ENCODE assay signal across 1 cellular context in the genomic region with DNA sequence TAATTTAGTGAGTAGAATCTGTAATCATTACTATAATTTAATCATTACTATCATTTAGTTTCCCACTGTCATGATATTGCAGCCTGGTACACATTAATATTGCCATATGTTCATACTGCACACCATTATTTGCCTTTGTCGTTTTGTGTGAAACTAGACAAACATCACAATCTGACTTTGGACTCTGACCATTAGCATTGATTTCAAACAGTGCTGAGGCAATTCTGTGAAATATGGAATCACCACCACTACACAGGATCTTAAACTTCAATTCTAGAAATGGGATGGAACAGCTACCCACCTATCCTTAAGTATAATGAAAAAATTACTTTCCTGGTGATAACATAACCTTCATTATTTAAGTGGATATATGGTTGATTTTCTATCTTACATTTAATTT.
TF ChIP-seq lines count a peak whose summit lies in the region.

No MANE protein-coding gene starts in this region.

TF ChIP-seq in HepG2, 621 proteins besides CTCF, POLR2A, EP300 and RAD21 (continued from another document and continues in another):
- TF ChIP-seq, protein P1, sequence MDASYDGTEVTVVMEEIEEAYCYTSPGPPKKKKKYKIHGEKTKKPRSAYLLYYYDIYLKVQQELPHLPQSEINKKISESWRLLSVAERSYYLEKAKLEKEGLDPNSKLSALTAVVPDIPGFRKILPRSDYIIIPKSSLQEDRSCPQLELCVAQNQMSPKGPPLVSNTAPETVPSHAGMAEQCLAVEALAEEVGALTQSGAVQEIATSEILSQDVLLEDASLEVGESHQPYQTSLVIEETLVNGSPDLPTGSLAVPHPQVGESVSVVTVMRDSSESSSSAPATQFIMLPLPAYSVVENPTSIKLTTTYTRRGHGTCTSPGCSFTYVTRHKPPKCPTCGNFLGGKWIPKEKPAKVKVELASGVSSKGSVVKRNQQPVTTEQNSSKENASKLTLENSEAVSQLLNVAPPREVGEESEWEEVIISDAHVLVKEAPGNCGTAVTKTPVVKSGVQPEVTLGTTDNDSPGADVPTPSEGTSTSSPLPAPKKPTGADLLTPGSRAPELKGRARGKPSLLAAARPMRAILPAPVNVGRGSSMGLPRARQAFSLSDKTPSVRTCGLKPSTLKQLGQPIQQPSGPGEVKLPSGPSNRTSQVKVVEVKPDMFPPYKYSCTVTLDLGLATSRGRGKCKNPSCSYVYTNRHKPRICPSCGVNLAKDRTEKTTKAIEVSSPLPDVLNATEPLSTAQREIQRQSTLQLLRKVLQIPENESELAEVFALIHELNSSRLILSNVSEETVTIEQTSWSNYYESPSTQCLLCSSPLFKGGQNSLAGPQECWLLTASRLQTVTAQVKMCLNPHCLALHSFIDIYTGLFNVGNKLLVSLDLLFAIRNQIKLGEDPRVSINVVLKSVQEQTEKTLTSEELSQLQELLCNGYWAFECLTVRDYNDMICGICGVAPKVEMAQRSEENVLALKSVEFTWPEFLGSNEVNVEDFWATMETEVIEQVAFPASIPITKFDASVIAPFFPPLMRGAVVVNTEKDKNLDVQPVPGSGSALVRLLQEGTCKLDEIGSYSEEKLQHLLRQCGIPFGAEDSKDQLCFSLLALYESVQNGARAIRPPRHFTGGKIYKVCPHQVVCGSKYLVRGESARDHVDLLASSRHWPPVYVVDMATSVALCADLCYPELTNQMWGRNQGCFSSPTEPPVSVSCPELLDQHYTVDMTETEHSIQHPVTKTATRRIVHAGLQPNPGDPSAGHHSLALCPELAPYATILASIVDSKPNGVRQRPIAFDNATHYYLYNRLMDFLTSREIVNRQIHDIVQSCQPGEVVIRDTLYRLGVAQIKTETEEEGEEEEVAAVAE (CRISPR knock-in tag; IDR thresholded peaks at IDR 0.05; ENCODE audit: borderline replicate concordance): no peak
- TF ChIP-seq HNRNPH1 (optimal IDR thresholded peaks at IDR 0.05; ENCODE audit: low read depth, low read length): no peak
- TF ChIP-seq, protein P2, sequence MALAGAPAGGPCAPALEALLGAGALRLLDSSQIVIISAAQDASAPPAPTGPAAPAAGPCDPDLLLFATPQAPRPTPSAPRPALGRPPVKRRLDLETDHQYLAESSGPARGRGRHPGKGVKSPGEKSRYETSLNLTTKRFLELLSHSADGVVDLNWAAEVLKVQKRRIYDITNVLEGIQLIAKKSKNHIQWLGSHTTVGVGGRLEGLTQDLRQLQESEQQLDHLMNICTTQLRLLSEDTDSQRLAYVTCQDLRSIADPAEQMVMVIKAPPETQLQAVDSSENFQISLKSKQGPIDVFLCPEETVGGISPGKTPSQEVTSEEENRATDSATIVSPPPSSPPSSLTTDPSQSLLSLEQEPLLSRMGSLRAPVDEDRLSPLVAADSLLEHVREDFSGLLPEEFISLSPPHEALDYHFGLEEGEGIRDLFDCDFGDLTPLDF (CRISPR knock-in tag; IDR thresholded peaks at IDR 0.05): no peak
- no peak for TF ChIP-seq ZNF75D (CRISPR knock-in tag; IDR thresholded peaks at IDR 0.05; ENCODE audit: borderline replicate concordance)
- no peak for TF ChIP-seq ZSCAN30 (CRISPR knock-in tag; IDR thresholded peaks at IDR 0.05)
- TF ChIP-seq, protein P3, sequence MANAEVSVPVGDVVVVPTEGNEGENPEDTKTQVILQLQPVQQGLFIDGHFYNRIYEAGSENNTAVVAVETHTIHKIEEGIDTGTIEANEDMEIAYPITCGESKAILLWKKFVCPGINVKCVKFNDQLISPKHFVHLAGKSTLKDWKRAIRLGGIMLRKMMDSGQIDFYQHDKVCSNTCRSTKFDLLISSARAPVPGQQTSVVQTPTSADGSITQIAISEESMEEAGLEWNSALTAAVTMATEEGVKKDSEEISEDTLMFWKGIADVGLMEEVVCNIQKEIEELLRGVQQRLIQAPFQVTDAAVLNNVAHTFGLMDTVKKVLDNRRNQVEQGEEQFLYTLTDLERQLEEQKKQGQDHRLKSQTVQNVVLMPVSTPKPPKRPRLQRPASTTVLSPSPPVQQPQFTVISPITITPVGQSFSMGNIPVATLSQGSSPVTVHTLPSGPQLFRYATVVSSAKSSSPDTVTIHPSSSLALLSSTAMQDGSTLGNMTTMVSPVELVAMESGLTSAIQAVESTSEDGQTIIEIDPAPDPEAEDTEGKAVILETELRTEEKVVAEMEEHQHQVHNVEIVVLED (CRISPR knock-in tag; IDR thresholded peaks at IDR 0.05; ENCODE audit: borderline replicate concordance): no peak
- TF ChIP-seq, protein P4, sequence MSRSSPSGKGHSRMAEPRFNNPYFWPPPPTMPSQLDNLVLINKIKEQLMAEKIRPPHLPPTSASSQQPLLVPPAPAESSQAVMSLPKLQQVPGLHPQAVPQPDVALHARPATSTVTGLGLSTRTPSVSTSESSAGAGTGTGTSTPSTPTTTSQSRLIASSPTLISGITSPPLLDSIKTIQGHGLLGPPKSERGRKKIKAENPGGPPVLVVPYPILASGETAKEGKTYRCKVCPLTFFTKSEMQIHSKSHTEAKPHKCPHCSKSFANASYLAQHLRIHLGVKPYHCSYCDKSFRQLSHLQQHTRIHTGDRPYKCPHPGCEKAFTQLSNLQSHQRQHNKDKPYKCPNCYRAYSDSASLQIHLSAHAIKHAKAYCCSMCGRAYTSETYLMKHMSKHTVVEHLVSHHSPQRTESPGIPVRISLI (CRISPR knock-in tag; IDR thresholded peaks at IDR 0.05; ENCODE audit: borderline replicate concordance): no peak
- peak; percentile 43; the same call in 1 of the 2 replicates for TF ChIP-seq KDM3A (CRISPR knock-in tag; IDR thresholded peaks at IDR 0.05; ENCODE audit: low read depth)
- TF ChIP-seq ZNF260 (CRISPR knock-in tag; IDR thresholded peaks at IDR 0.05; ENCODE audit: borderline replicate concordance, low read depth): no peak
- TF ChIP-seq, protein P5, sequence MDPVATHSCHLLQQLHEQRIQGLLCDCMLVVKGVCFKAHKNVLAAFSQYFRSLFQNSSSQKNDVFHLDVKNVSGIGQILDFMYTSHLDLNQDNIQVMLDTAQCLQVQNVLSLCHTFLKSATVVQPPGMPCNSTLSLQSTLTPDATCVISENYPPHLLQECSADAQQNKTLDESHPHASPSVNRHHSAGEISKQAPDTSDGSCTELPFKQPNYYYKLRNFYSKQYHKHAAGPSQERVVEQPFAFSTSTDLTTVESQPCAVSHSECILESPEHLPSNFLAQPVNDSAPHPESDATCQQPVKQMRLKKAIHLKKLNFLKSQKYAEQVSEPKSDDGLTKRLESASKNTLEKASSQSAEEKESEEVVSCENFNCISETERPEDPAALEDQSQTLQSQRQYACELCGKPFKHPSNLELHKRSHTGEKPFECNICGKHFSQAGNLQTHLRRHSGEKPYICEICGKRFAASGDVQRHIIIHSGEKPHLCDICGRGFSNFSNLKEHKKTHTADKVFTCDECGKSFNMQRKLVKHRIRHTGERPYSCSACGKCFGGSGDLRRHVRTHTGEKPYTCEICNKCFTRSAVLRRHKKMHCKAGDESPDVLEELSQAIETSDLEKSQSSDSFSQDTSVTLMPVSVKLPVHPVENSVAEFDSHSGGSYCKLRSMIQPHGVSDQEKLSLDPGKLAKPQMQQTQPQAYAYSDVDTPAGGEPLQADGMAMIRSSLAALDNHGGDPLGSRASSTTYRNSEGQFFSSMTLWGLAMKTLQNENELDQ (CRISPR knock-in tag; IDR thresholded peaks at IDR 0.05; ENCODE audit: borderline replicate concordance): no peak
- 0 out of 2 replicates have a peak, but pooled peaks have one; percentile 26 for TF ChIP-seq TGIF2 (CRISPR knock-in tag; IDR thresholded peaks at IDR 0.05)
- TF ChIP-seq, protein P6, sequence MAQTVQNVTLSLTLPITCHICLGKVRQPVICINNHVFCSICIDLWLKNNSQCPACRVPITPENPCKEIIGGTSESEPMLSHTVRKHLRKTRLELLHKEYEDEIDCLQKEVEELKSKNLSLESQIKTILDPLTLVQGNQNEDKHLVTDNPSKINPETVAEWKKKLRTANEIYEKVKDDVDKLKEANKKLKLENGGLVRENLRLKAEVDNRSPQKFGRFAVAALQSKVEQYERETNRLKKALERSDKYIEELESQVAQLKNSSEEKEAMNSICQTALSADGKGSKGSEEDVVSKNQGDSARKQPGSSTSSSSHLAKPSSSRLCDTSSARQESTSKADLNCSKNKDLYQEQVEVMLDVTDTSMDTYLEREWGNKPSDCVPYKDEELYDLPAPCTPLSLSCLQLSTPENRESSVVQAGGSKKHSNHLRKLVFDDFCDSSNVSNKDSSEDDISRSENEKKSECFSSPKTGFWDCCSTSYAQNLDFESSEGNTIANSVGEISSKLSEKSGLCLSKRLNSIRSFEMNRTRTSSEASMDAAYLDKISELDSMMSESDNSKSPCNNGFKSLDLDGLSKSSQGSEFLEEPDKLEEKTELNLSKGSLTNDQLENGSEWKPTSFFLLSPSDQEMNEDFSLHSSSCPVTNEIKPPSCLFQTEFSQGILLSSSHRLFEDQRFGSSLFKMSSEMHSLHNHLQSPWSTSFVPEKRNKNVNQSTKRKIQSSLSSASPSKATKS (CRISPR knock-in tag; IDR thresholded peaks at IDR 0.05): 0 out of 2 replicates have a peak, but pooled peaks have one; percentile 63
- TF ChIP-seq HNF4G (IDR thresholded peaks at IDR 0.05; ENCODE audit: borderline replicate concordance, low read depth, low read length): peak; percentile 96
- peak; percentile 77; the same call in 1 of the 2 replicates for TF ChIP-seq HNF4G (CRISPR knock-in tag; IDR thresholded peaks at IDR 0.05; ENCODE audit: borderline replicate concordance, low read depth)
- no peak for TF ChIP-seq TP53 (CRISPR knock-in tag; conservative IDR thresholded peaks at IDR 0.05)
- no peak for TF ChIP-seq SOX6 (IDR thresholded peaks at IDR 0.05)
- TF ChIP-seq SOX6 (CRISPR knock-in tag; IDR thresholded peaks at IDR 0.05): peak; percentile 76; the same call in 1 of the 2 replicates
- no peak for TF ChIP-seq ZNF101 (CRISPR knock-in tag; IDR thresholded peaks at IDR 0.05; ENCODE audit: borderline replicate concordance, low read depth)
- TF ChIP-seq, protein P7, sequence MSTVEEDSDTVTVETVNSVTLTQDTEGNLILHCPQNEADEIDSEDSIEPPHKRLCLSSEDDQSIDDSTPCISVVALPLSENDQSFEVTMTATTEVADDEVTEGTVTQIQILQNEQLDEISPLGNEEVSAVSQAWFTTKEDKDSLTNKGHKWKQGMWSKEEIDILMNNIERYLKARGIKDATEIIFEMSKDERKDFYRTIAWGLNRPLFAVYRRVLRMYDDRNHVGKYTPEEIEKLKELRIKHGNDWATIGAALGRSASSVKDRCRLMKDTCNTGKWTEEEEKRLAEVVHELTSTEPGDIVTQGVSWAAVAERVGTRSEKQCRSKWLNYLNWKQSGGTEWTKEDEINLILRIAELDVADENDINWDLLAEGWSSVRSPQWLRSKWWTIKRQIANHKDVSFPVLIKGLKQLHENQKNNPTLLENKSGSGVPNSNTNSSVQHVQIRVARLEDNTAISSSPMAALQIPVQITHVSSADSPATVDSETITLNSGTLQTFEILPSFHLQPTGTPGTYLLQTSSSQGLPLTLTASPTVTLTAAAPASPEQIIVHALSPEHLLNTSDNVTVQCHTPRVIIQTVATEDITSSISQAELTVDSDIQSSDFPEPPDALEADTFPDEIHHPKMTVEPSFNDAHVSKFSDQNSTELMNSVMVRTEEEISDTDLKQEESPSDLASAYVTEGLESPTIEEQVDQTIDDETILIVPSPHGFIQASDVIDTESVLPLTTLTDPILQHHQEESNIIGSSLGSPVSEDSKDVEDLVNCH (CRISPR knock-in tag; IDR thresholded peaks at IDR 0.05): no peak
- TF ChIP-seq NR2C2 (CRISPR knock-in tag; IDR thresholded peaks at IDR 0.05; ENCODE audit: borderline replicate concordance): peak; percentile 62; the same call in 1 of the 2 replicates
- TF ChIP-seq, protein P8, sequence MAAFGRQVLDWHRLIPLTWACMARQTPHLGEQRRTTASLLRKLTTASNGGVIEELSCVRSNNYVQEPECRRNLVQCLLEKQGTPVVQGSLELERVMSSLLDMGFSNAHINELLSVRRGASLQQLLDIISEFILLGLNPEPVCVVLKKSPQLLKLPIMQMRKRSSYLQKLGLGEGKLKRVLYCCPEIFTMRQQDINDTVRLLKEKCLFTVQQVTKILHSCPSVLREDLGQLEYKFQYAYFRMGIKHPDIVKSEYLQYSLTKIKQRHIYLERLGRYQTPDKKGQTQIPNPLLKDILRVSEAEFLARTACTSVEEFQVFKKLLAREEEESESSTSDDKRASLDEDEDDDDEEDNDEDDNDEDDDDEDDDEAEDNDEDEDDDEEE (CRISPR knock-in tag; IDR thresholded peaks at IDR 0.05): no peak
- TF ChIP-seq, protein P9, sequence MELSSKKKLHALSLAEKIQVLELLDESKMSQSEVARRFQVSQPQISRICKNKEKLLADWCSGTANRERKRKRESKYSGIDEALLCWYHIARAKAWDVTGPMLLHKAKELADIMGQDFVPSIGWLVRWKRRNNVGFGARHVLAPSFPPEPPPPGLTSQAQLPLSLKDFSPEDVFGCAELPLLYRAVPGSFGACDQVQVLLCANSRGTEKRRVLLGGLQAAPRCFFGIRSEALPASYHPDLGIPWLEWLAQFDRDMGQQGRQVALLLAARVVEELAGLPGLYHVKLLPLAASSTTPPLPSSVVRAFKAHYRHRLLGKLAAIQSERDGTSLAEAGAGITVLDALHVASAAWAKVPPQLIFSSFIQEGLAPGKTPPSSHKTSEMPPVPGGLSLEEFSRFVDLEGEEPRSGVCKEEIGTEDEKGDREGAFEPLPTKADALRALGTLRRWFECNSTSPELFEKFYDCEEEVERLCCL (CRISPR knock-in tag; IDR thresholded peaks at IDR 0.05; ENCODE audit: borderline replicate concordance): no peak
- TF ChIP-seq ATF7 (IDR thresholded peaks at IDR 0.05): peak; percentile 53
- TF ChIP-seq ATF7 (CRISPR knock-in tag; IDR thresholded peaks at IDR 0.05): no peak
- no peak for TF ChIP-seq ZNF3 (CRISPR knock-in tag; IDR thresholded peaks at IDR 0.05)
- TF ChIP-seq HDAC6 (IDR thresholded peaks at IDR 0.05; ENCODE audit: low read depth, low read length): no peak
- TF ChIP-seq, protein P10, sequence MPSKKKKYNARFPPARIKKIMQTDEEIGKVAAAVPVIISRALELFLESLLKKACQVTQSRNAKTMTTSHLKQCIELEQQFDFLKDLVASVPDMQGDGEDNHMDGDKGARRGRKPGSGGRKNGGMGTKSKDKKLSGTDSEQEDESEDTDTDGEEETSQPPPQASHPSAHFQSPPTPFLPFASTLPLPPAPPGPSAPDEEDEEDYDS (CRISPR knock-in tag; IDR thresholded peaks at IDR 0.05): no peak
- TF ChIP-seq, protein P11, sequence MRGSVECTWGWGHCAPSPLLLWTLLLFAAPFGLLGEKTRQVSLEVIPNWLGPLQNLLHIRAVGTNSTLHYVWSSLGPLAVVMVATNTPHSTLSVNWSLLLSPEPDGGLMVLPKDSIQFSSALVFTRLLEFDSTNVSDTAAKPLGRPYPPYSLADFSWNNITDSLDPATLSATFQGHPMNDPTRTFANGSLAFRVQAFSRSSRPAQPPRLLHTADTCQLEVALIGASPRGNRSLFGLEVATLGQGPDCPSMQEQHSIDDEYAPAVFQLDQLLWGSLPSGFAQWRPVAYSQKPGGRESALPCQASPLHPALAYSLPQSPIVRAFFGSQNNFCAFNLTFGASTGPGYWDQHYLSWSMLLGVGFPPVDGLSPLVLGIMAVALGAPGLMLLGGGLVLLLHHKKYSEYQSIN (CRISPR knock-in tag; IDR thresholded peaks at IDR 0.05; ENCODE audit: borderline replicate concordance): no peak
- TF ChIP-seq TAF1 (CRISPR knock-in tag; IDR thresholded peaks at IDR 0.05): no peak
- TF ChIP-seq, protein P12, sequence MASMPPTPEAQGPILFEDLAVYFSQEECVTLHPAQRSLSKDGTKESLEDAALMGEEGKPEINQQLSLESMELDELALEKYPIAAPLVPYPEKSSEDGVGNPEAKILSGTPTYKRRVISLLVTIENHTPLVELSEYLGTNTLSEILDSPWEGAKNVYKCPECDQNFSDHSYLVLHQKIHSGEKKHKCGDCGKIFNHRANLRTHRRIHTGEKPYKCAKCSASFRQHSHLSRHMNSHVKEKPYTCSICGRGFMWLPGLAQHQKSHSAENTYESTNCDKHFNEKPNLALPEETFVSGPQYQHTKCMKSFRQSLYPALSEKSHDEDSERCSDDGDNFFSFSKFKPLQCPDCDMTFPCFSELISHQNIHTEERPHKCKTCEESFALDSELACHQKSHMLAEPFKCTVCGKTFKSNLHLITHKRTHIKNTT (CRISPR knock-in tag; IDR thresholded peaks at IDR 0.05): no peak
- no peak for TF ChIP-seq ZFP1 (CRISPR knock-in tag; IDR thresholded peaks at IDR 0.05)
- no peak for TF ChIP-seq TBP (CRISPR knock-in tag; IDR thresholded peaks at IDR 0.05)
- no peak; the same call in 1 of the 2 replicates for TF ChIP-seq CHD4 (IDR thresholded peaks at IDR 0.05; ENCODE audit: borderline replicate concordance, low read length)
- TF ChIP-seq PLRG1 (conservative IDR thresholded peaks at IDR 0.05): no peak
- TF ChIP-seq LCORL (IDR thresholded peaks at IDR 0.05): no peak
- no peak for TF ChIP-seq LCORL (CRISPR knock-in tag; IDR thresholded peaks at IDR 0.05)
